ENCODE assay signal across 11 cellular contexts in genomic region chr7:74483402-74484336, GRCh38. TPM values are rescaled to one million over a fixed set of nuclear protein-coding genes. Genes with fewer than 3 reads are reported as not detected.
DNase-seq lines count a peak whose midpoint lies in the region; ATAC-seq and TF ChIP-seq lines count a peak whose summit lies in the region.
"Had no signal": no experiment of that assay in that cellular context is flagged by ENCODE, and none has a peak within 500 bp of the region (broad histone marks: within the 10 kb centered on the region; RNA-seq: fewer than 3 reads in every experiment).

No MANE protein-coding gene starts in this region.

- POLR2A ChIA-PET in A673 (lab: Charles Lee; ENCODE audit: low non-redundant PET), result interaction anchor here (0.5 kb wide), 1 partner anchor 1684 kb away, joined by 5 read pairs; no protein-coding TSS in a partner anchor

- intact Hi-C loops in A673 (cut with micrococcal nuclease; ENCODE audit: unreplicated experiment), result no loop called here

- no peaks in the 10 kb centered on the region for H3K36me3 ChIP-seq in A673 (ENCODE audit: insufficient read depth, low read length, poor library complexity, severe bottlenecking)

- peaks cover 63% of the 10 kb centered on the region for H3K4me1 Mint-ChIP-seq in mesothelial cell of epicardium

- H3K27ac Mint-ChIP-seq in mesothelial cell of epicardium, result peak overlapping the region; percentile 95
- H3K27ac Mint-ChIP-seq: dendritic cell treated with granulocyte-macrophage colony-stimulating factor and Interleukin-4, amounts not matched to agents 40 ng/mL and 50 ng/mL, for 4 days had no signal

- TF ChIP-seq CTCF in A673 (conservative IDR thresholded peaks at IDR 0.05; ENCODE audit: low read depth, low read length) (no peak), LNCaP clone FGC (IDR thresholded peaks at IDR 0.05; ENCODE audit: control insufficient read depth, extremely low read depth, insufficient read depth) (no peak), mesothelial cell of epicardium (IDR thresholded peaks at IDR 0.05; ENCODE audit: unreplicated experiment) (no peak)

- H3K4me3 ChIP-seq in A673 (ENCODE audit: low read depth, low read length, poor library complexity, severe bottlenecking) (no peak overlapping the region), LNCaP clone FGC (ENCODE audit: low read depth, low read length) (peak overlapping the region; percentile 2; the same call in 1 of the 2 replicates)

- BruUV-seq in A673 (replicated peaks; lab: Mats Ljungman, UMichigan), result no TSS peak

- H3K27me3 Mint-ChIP-seq in mesothelial cell of epicardium (ENCODE audit: low read depth), result no peaks in the 10 kb centered on the region

- CTCF ChIA-PET in A673 (lab: Charles Lee), result no interaction called here

- H3K27ac ChIP-seq in A673 (ENCODE audit: low read depth, low read length, poor library complexity, severe bottlenecking), result peak overlapping the region; percentile 48
- H3K27ac ChIP-seq in caudate nucleus (ENCODE audit: low read depth, low read length), result peak overlapping the region; percentile 58

- H3K27me3 ChIP-seq in A673 (replicated peaks; ENCODE audit: insufficient read depth, low read depth, low read length, poor library complexity), result no peaks in the 10 kb centered on the region

- H3K9me3 Mint-ChIP-seq in mesothelial cell of epicardium, result no peaks in the 10 kb centered on the region
- H3K9me3 Mint-ChIP-seq: dendritic cell treated with granulocyte-macrophage colony-stimulating factor and Interleukin-4, amounts not matched to agents 40 ng/mL and 50 ng/mL, for 4 days had no signal

- peaks cover 34% of the 10 kb centered on the region for H3K4me1 ChIP-seq in A673 (ENCODE audit: insufficient read depth, low read length, poor library complexity, severe bottlenecking)

- DNase-seq in A673 (ENCODE audit: low spot score), result no peak
- no peak for DNase-seq in LNCaP clone FGC (ENCODE audit: low read depth)
- DNase-seq in caudate nucleus (lab: John Stamatoyannopoulos, UW), result no peak
- DNase-seq in mesothelial cell of epicardium (ENCODE audit: low spot score in 2 of 2, unreplicated experiment in 2 of 2), result no peak
- DNase-seq in NCI-H2081 treated with DMSO at 0.1 percent for 48 hours (lab: John Stamatoyannopoulos, UW), result no peak
- DNase-seq in DMS114 treated with DMSO at 0.1 percent for 48 hours (lab: John Stamatoyannopoulos, UW; ENCODE audit: unreplicated experiment), result no peak
- DNase-seq: activated CD4-positive, alpha-beta T cell treated with anti-CD3 and anti-CD28 coated beads, Interleukin-2, amount 50 U/mL, for 48 hours; NCI-H524 had no signal

- no peaks in the 10 kb centered on the region for H3K36me3 Mint-ChIP-seq in mesothelial cell of epicardium

- H3K9me3 ChIP-seq in A673 (ENCODE audit: low read depth, low read length, poor library complexity, severe bottlenecking), result no peaks in the 10 kb centered on the region

- H3K4me3 Mint-ChIP-seq in mesothelial cell of epicardium, result no peak overlapping the region
- H3K4me3 Mint-ChIP-seq: dendritic cell treated with granulocyte-macrophage colony-stimulating factor and Interleukin-4, amounts not matched to agents 40 ng/mL and 50 ng/mL, for 4 days had no signal

- no peak for ATAC-seq in GM18520 (IDR thresholded peaks at IDR 0.05; ENCODE audit: unreplicated experiment)
- ATAC-seq in HG03097 (IDR thresholded peaks at IDR 0.05; ENCODE audit: low FRiP score, unreplicated experiment), result no peak

RNA-seq across cellular contexts. Expression of gene GTF2IRD1, which starts 30.0 kb away (rescaled TPM):
- 73.6 and 80.4 TPM in 2 replicates for total RNA-seq in A673 (2021)
- total RNA-seq in mesothelial cell of epicardium, result 73.3 to 84.0 TPM (median 80.8 TPM) in 3 replicates
